ENCODE assay signal across 9 cellular contexts in genomic region chr7:134866581-134866980, GRCh38.
DNase-seq lines count a peak whose midpoint lies in the region; TF ChIP-seq lines count a peak whose summit lies in the region.
"Had no signal": no experiment of that assay in that cellular context is flagged by ENCODE, and none has a peak within 500 bp of the region (broad histone marks: within the 10 kb centered on the region; RNA-seq: fewer than 3 reads in every experiment).

No MANE protein-coding gene starts in this region.

- H3K36me3 ChIP-seq in Peyer's patch, result no peaks in the 10 kb centered on the region
- peaks cover 13 to 30% (median 24%) of the 10 kb centered on the region in 4 donors for H3K36me3 ChIP-seq in esophagus muscularis mucosa
- peaks cover 24% of the 10 kb centered on the region for H3K36me3 ChIP-seq in muscle layer of colon (ENCODE audit: insufficient read depth, low read length)
- no peaks in the 10 kb centered on the region for H3K36me3 ChIP-seq in thyroid gland

- DNase-seq in Peyer's patch (no peak), esophagus muscularis mucosa (ENCODE audit: extremely low spot score) (no peak), thyroid gland (no peak), NAMALWA (ENCODE audit: low spot score) (no peak), activated gamma-delta T cell treated with Interleukin-2 at 50 U/mL for 16 hours (no peak), NCI-H82 treated with DMSO at 0.1 percent for 48 hours (lab: John Stamatoyannopoulos, UW; ENCODE audit: unreplicated experiment) (no peak), T-helper 1 cell (no peak)
- DNase-seq: stimulated activated CD4-positive, alpha-beta T cell treated with anti-CD3 and anti-CD28 coated beads, Interleukin-15, amount 100 ng/mL, for 24 hours had no signal

- peak overlapping the region in 1 of 4 donors; percentile 12 for H3K4me3 ChIP-seq in Peyer's patch
- peak overlapping the region in 3 of 4 donors; percentile 2 to 37 (median 22) for H3K4me3 ChIP-seq in esophagus muscularis mucosa
- H3K4me3 ChIP-seq in muscle layer of colon (ENCODE audit: low read depth in 1 of 2, low read length in 2 of 2), result no peak overlapping the region
- H3K4me3 ChIP-seq in thyroid gland (replicated peaks in 1 of 3), result no peak overlapping the region

- TF ChIP-seq CTCF in Peyer's patch (IDR thresholded peaks at IDR 0.05), result no peak
- TF ChIP-seq CTCF in esophagus muscularis mucosa (IDR thresholded peaks at IDR 0.05), result no peak
- no peak for TF ChIP-seq CTCF in thyroid gland (IDR thresholded peaks at IDR 0.05)

- peaks cover 0 to 17% (median 0%) of the 10 kb centered on the region in 4 donors for H3K4me1 ChIP-seq in Peyer's patch
- peaks cover 48 to 98% (median 97%) of the 10 kb centered on the region in 4 donors for H3K4me1 ChIP-seq in esophagus muscularis mucosa
- H3K4me1 ChIP-seq in muscle layer of colon (ENCODE audit: insufficient read depth, low read length), result peaks cover 68% of the 10 kb centered on the region
- peaks cover 0 to 10% of the 10 kb centered on the region in 2 donors for H3K4me1 ChIP-seq in thyroid gland

- peak overlapping the region in 3 of 4 donors; percentile 36 to 73 (median 51) for H3K27ac ChIP-seq in Peyer's patch
- H3K27ac ChIP-seq in esophagus muscularis mucosa (replicated peaks in 1 of 4), result peak overlapping the region; percentile 73 to 87 (median 79)
- H3K27ac ChIP-seq in muscle layer of colon (ENCODE audit: low read depth, low read length), result peak overlapping the region; percentile 31
- H3K27ac ChIP-seq in thyroid gland, result peak overlapping the region; percentile 24 to 45 (median 39)

- no peaks in the 10 kb centered on the region for H3K9me3 ChIP-seq in Peyer's patch
- H3K9me3 ChIP-seq in esophagus muscularis mucosa, result no peaks in the 10 kb centered on the region
- no peaks in the 10 kb centered on the region for H3K9me3 ChIP-seq in muscle layer of colon (ENCODE audit: low read length)
- H3K9me3 ChIP-seq in thyroid gland, result no peaks in the 10 kb centered on the region

- 24% methylated on average over 7 of the region's 7 CpGs for WGBS in esophagus muscularis mucosa
- 54 to 61% methylated on average over 7 of the region's 7 CpGs for WGBS in thyroid gland, 2 donors

- no peak for TF ChIP-seq EP300 in esophagus muscularis mucosa (IDR thresholded peaks at IDR 0.05)

- H3K27me3 ChIP-seq in Peyer's patch, result no peaks in the 10 kb centered on the region
- no peaks in the 10 kb centered on the region for H3K27me3 ChIP-seq in esophagus muscularis mucosa
- H3K27me3 ChIP-seq in muscle layer of colon (ENCODE audit: control insufficient read depth in 1 of 2, insufficient read depth in 2 of 2, low read length in 2 of 2), result no peaks in the 10 kb centered on the region
- no peaks in the 10 kb centered on the region for H3K27me3 ChIP-seq in thyroid gland

- H3K9ac ChIP-seq in muscle layer of colon (ENCODE audit: low read length), result peak overlapping the region; percentile 20

- no peak for TF ChIP-seq POLR2A in Peyer's patch (IDR thresholded peaks at IDR 0.05)
- TF ChIP-seq POLR2A in esophagus muscularis mucosa (IDR thresholded peaks at IDR 0.05; ENCODE audit: low read depth), result no peak
- TF ChIP-seq POLR2A in thyroid gland (IDR thresholded peaks at IDR 0.05), result no peak

- intact Hi-C loops in esophagus muscularis mucosa (cut with DNase I), result no loop called here
- intact Hi-C loops in thyroid gland (cut with DNase I), result no loop called here

Comparison
In these comparisons a context has a peak if more than half of its experiments do, and no peak if none do; other contexts are left out.
1. H3K4me3 ChIP-seq: peak in esophagus muscularis mucosa (3 of 4); none in muscle layer of colon (0 of 2) and thyroid gland (0 of 3).
2. Peak in every context shown above with its lines, with median percentiles within 50 percentile points of each other: H3K27ac ChIP-seq.